Comparison of ENCODE assay signal across 9 cellular contexts in genomic region chr6:155201461-155202226, GRCh38.
A peak's percentile ranks its signal among the peaks of the same experiment; 100 is the strongest.
DNase-seq lines count a peak whose midpoint lies in the region; ATAC-seq and TF ChIP-seq lines count a peak whose summit lies in the region.
"Had no signal": no experiment of that assay in that cellular context is flagged by ENCODE, and none has a peak within 500 bp of the region (broad histone marks: within the 10 kb centered on the region; RNA-seq: fewer than 3 reads in every experiment).

No MANE protein-coding gene starts in this region.

- H2AK5ac ChIP-seq in H9 (ENCODE audit: insufficient read length, low read length) = no peak overlapping the region

- no peak overlapping the region for H3K27ac ChIP-seq in H9 (ENCODE audit: insufficient read length, low read depth, low read length)
- H3K27ac ChIP-seq: psoas muscle had no signal

- TF ChIP-seq CTCF in H9 (conservative IDR thresholded peaks at IDR 0.05) = no peak

- no peaks in the 10 kb centered on the region for H4K20me1 ChIP-seq in H9 (ENCODE audit: control insufficient read depth, insufficient read depth, insufficient read length)

- no peak overlapping the region for H4K8ac ChIP-seq in H9 (replicated peaks; ENCODE audit: insufficient read length, low read depth, low read length)

- H3K4me1 ChIP-seq in H9 (ENCODE audit: insufficient read depth, low read length) = no peaks in the 10 kb centered on the region
- H3K4me1 ChIP-seq: psoas muscle had no signal

- H4K91ac ChIP-seq in H9 (ENCODE audit: insufficient read length, low read depth, low read length) = no peak overlapping the region

- H3T11ph ChIP-seq in H9 (ENCODE audit: low read length) = no peak overlapping the region

- no peak overlapping the region for H3K56ac ChIP-seq in H9 (ENCODE audit: insufficient read length, low read depth, low read length)

- DNase-seq in LHCN-M2 (ENCODE audit: low read depth) (peak; percentile 80), dedifferentiated amniotic fluid mesenchymal stem cell (ENCODE audit: extremely low spot score) (peak; percentile 68), skeletal muscle cell (ENCODE audit: low read depth) (peak; percentile 73), activated gamma-delta T cell (lab: John Stamatoyannopoulos, UW) (no peak), germinal center (ENCODE audit: low spot score) (no peak), H9 (no peak)
- no peak for DNase-seq in stimulated activated effector memory CD8-positive, alpha-beta T cell treated with anti-CD3 and anti-CD28 coated beads, Interleukin-12 subunit alpha, Interleukin-12 subunit beta, amount 100 ng/mL, for 72 hours (ENCODE audit: low spot score in 2 of 2)
- DNase-seq: psoas muscle had no signal

- no peak overlapping the region for H3K27ac Mint-ChIP-seq in stimulated activated effector memory CD8-positive, alpha-beta T cell treated with anti-CD3 and anti-CD28 coated beads, Interleukin-12 subunit alpha, Interleukin-12 subunit beta, amount 100 ng/mL, for 72 hours
- H3K27ac Mint-ChIP-seq in H9 = no peak overlapping the region

- no peaks in the 10 kb centered on the region for H3K9me3 Mint-ChIP-seq in stimulated activated effector memory CD8-positive, alpha-beta T cell treated with anti-CD3 and anti-CD28 coated beads, Interleukin-12 subunit alpha, Interleukin-12 subunit beta, amount 100 ng/mL, for 72 hours
- no peaks in the 10 kb centered on the region for H3K9me3 Mint-ChIP-seq in H9

- no peak overlapping the region for H2BK12ac ChIP-seq in H9 (ENCODE audit: insufficient read length, low read depth, low read length)

- H3K4me1 Mint-ChIP-seq in stimulated activated effector memory CD8-positive, alpha-beta T cell treated with anti-CD3 and anti-CD28 coated beads, Interleukin-12 subunit alpha, Interleukin-12 subunit beta, amount 100 ng/mL, for 72 hours = no peaks in the 10 kb centered on the region
- peaks cover 0 to 4% of the 10 kb centered on the region in 2 experiments; a peak in 1 of 4 replicates for H3K4me1 Mint-ChIP-seq in H9

- no peak overlapping the region for H2BK5ac ChIP-seq in H9 (ENCODE audit: insufficient read length, low read length)

- no peak overlapping the region for H3K4me2 ChIP-seq in H9 (ENCODE audit: insufficient read depth, insufficient read length, low read length)

- H3K4me3 Mint-ChIP-seq in stimulated activated effector memory CD8-positive, alpha-beta T cell treated with anti-CD3 and anti-CD28 coated beads, Interleukin-12 subunit alpha, Interleukin-12 subunit beta, amount 100 ng/mL, for 72 hours = no peak overlapping the region
- no peak overlapping the region for H3K4me3 Mint-ChIP-seq in H9

- H3K23ac ChIP-seq in H9 (ENCODE audit: insufficient read length, low read depth, low read length) = no peak overlapping the region

- no peaks in the 10 kb centered on the region for H3K27me3 Mint-ChIP-seq in H9 (ENCODE audit: low read depth)

- H3K9me3 ChIP-seq in H9 (ENCODE audit: control insufficient read depth, low read depth, low read length) = no peaks in the 10 kb centered on the region
- H3K9me3 ChIP-seq: psoas muscle had no signal

- H3K36me3 Mint-ChIP-seq in stimulated activated effector memory CD8-positive, alpha-beta T cell treated with anti-CD3 and anti-CD28 coated beads, Interleukin-12 subunit alpha, Interleukin-12 subunit beta, amount 100 ng/mL, for 72 hours = no peaks in the 10 kb centered on the region
- peaks cover 0 to 13% (median 5%) of the 10 kb centered on the region in 3 experiments; a peak in 4 of 7 replicates for H3K36me3 Mint-ChIP-seq in H9 (ENCODE audit: insufficient read depth in 1 of 3, low read depth in 3 of 3)

- H2BK20ac ChIP-seq in H9 (ENCODE audit: low read depth, low read length, poor library complexity, severe bottlenecking) = no peak overlapping the region

- H3K4ac ChIP-seq in H9 (ENCODE audit: low read depth, low read length) = no peak overlapping the region

- no peak overlapping the region for H2BK15ac ChIP-seq in H9 (ENCODE audit: low read depth, low read length)

- H3K4me3 ChIP-seq in skeletal muscle cell (ENCODE audit: low read depth, low read length) = no peak overlapping the region
- H3K4me3 ChIP-seq: psoas muscle had no signal

- H2AFZ ChIP-seq in H9 (ENCODE audit: low read length) = no peak overlapping the region

- no peaks in the 10 kb centered on the region for H3K79me1 ChIP-seq in H9 (ENCODE audit: insufficient read depth, low read depth, low read length, poor library complexity, severe bottlenecking)

- H2BK120ac ChIP-seq in H9 (ENCODE audit: low read depth, low read length, poor library complexity, severe bottlenecking) = no peak overlapping the region

- no peak overlapping the region for H3K9ac ChIP-seq in H9 (ENCODE audit: extremely low read depth, insufficient read length, low read length)

- no peaks in the 10 kb centered on the region for H3K79me2 ChIP-seq in H9 (ENCODE audit: insufficient read depth, low read length)

- WGBS in H9 (ENCODE audit: extremely low coverage, insufficient read length, low lambda C conversion rate) = no CpG with 5 or more reads among the region's 7 CpGs

- no peaks in the 10 kb centered on the region for H3K27me3 ChIP-seq in H9 (ENCODE audit: insufficient read depth, low read length)

- ATAC-seq in GM18870 (IDR thresholded peaks at IDR 0.05; ENCODE audit: unreplicated experiment) = peak; percentile 51
- no peak for ATAC-seq in stimulated activated effector memory CD8-positive, alpha-beta T cell treated with anti-CD3 and anti-CD28 coated beads, Interleukin-12 subunit alpha, Interleukin-12 subunit beta, amount 100 ng/mL, for 72 hours
- ATAC-seq: psoas muscle had no signal

- H3K18ac ChIP-seq in H9 (ENCODE audit: insufficient read length, low read depth, low read length) = no peak overlapping the region

- no peak overlapping the region for H4K5ac ChIP-seq in H9 (ENCODE audit: insufficient read length, low read depth, low read length)

- H3K23me2 ChIP-seq in H9 (ENCODE audit: insufficient read length, low read depth, low read length, poor library complexity, severe bottlenecking) = no peaks in the 10 kb centered on the region

- H3K14ac ChIP-seq in H9 (ENCODE audit: insufficient read depth, low read length) = no peak overlapping the region

Comparison
In these comparisons a context has a peak if more than half of its experiments do, and no peak if none do; other contexts are left out.
1. DNase-seq: peak in LHCN-M2 (single experiment), dedifferentiated amniotic fluid mesenchymal stem cell (single experiment) and skeletal muscle cell (single experiment); none in activated gamma-delta T cell (single experiment), stimulated activated effector memory CD8-positive, alpha-beta T cell treated with anti-CD3 and anti-CD28 coated beads, Interleukin-12 subunit alpha, Interleukin-12 subunit beta, amount 100 ng/mL, for 72 hours (0 of 2), germinal center (single experiment) and H9 (single experiment).